8 cellular contexts compared by ENCODE assay signal in genomic region chr2:38602732-38603401, GRCh38. TPM values are rescaled to one million over a fixed set of nuclear protein-coding genes. Genes with fewer than 3 reads are reported as not detected.
DNase-seq lines count a peak whose midpoint lies in the region; ATAC-seq lines count a peak whose summit lies in the region.

Gene HNRNPLL (minus strand): TSS chr2:38602928. CDS start chr2:38602626, 302 bp downstream.

- DNase-seq in CD4-positive, alpha-beta memory T cell = peak; percentile 92 to 94 (median 92)
- peak; percentile 99 for DNase-seq in HT1080 (ENCODE audit: low read depth)
- peak; percentile 95 for DNase-seq in NOMO-1 treated with dmso at 0.1 percent for 144 hours (lab: John Stamatoyannopoulos, UW; ENCODE audit: unreplicated experiment)
- peak; percentile 92 to 95 (median 94) for DNase-seq in activated CD8-positive, alpha-beta memory T cell treated with anti-CD3 and anti-CD28 coated beads for 48 hours (ENCODE audit: low read depth in 2 of 3, low spot score in 2 of 3)
- peak; percentile 81 to 86 (median 82) for DNase-seq in effector memory CD8-positive, alpha-beta T cell
- DNase-seq in medulla oblongata (ENCODE audit: extremely low spot score) = peak; percentile 97
- DNase-seq in stimulated activated CD4-positive, alpha-beta T cell treated with anti-CD3 and anti-CD28 coated beads, TNF-alpha, amount 100 ng/mL, for 48 hours (ENCODE audit: low read depth in 3 of 3) = peak; percentile 93 to 97 (median 96)

- no peaks in the 10 kb centered on the region for H3K27me3 ChIP-seq in CD4-positive, alpha-beta memory T cell (ENCODE audit: insufficient read depth, low read length)

- CTCF ChIA-PET in CD4-positive, alpha-beta memory T cell (lab: Charles Lee; ENCODE audit: partially characterized antibody) = interaction anchor here (0.6 to 14.1 kb wide), 28 partner anchors 9 to 138 kb away, joined by 3 to 268 read pairs (median 9); partner anchors contain the start of gene GALM

- H3K4me1 ChIP-seq in CD4-positive, alpha-beta memory T cell (ENCODE audit: insufficient read depth, low read length) = peaks cover 46% of the 10 kb centered on the region

- intact Hi-C loops in CD4-positive, alpha-beta memory T cell (cut with micrococcal nuclease) = loop anchor here (1.0 to 10.0 kb wide), 11 partner anchors 9 to 522 kb away; partner anchors contain the start of genes SOS1 and SRSF7

- peaks cover 28 to 51% (median 40%) of the 10 kb centered on the region in 4 donors for H3K4me1 Mint-ChIP-seq in CD4-positive, alpha-beta memory T cell
- H3K4me1 Mint-ChIP-seq in effector memory CD8-positive, alpha-beta T cell (ENCODE audit: low read depth in 2 of 2) = peaks cover 35 to 44% of the 10 kb centered on the region in 2 donors

- H3K4me3 ChIP-seq in CD4-positive, alpha-beta memory T cell (ENCODE audit: low read length in 2 of 2) = peak within 1 kb of the TSS; percentile 64 to 71

- H3K9me3 ChIP-seq in CD4-positive, alpha-beta memory T cell (ENCODE audit: control insufficient read depth in 1 of 2, low read length in 2 of 2) = no peaks in the 10 kb centered on the region

- H3K36me3 Mint-ChIP-seq in CD4-positive, alpha-beta memory T cell = peaks cover 0 to 20% of the 10 kb centered on the region in 2 donors
- peaks cover 39% of the 10 kb centered on the region for H3K36me3 Mint-ChIP-seq in effector memory CD8-positive, alpha-beta T cell (ENCODE audit: insufficient read depth)

- ATAC-seq in GM19467 (IDR thresholded peaks at IDR 0.05; ENCODE audit: unreplicated experiment) = peak; percentile 49
- peak; percentile 73 for ATAC-seq in effector memory CD8-positive, alpha-beta T cell (replicated peaks)

- peak within 1 kb of the TSS; percentile 81 to 99 (median 97) for H3K27ac Mint-ChIP-seq in CD4-positive, alpha-beta memory T cell
- H3K27ac Mint-ChIP-seq in effector memory CD8-positive, alpha-beta T cell = peak within 1 kb of the TSS; percentile 95 to 96

- H3K27ac ChIP-seq in CD4-positive, alpha-beta memory T cell (ENCODE audit: low read depth, low read length) = peak within 1 kb of the TSS; percentile 89

- POLR2A ChIA-PET in CD4-positive, alpha-beta memory T cell (lab: Charles Lee; ENCODE audit: partially characterized antibody) = interaction anchor here (0.7 to 19.5 kb wide), 28 partner anchors 8 to 151 kb away, joined by 3 to 332 read pairs (median 9); partner anchors contain the start of genes GALM and SRSF7

- no peaks in the 10 kb centered on the region for H3K36me3 ChIP-seq in CD4-positive, alpha-beta memory T cell (ENCODE audit: insufficient read depth, low read length)

- peaks cover 0 to 2% of the 10 kb centered on the region in 2 donors for H3K27me3 Mint-ChIP-seq in CD4-positive, alpha-beta memory T cell
- H3K27me3 Mint-ChIP-seq in effector memory CD8-positive, alpha-beta T cell = no peaks in the 10 kb centered on the region

- H3K4me3 Mint-ChIP-seq in CD4-positive, alpha-beta memory T cell = peak within 1 kb of the TSS; percentile 96 to 98 (median 98)
- peak within 1 kb of the TSS; percentile 87 to 97 for H3K4me3 Mint-ChIP-seq in effector memory CD8-positive, alpha-beta T cell

- no peaks in the 10 kb centered on the region for H3K9me3 Mint-ChIP-seq in CD4-positive, alpha-beta memory T cell
- H3K9me3 Mint-ChIP-seq in effector memory CD8-positive, alpha-beta T cell = no peaks in the 10 kb centered on the region

RNA-seq across cellular contexts. Expression of gene HNRNPLL, which starts in this region (rescaled TPM):
- total RNA-seq in CD4-positive, alpha-beta memory T cell = 100 to 1,000 TPM; 103 to 105 TPM
- 10 to 100 TPM; 71.2 to 74.9 TPM for polyA plus RNA-seq in CD4-positive, alpha-beta memory T cell
- 29.2 and 34.6 TPM in 2 replicates for total RNA-seq in HT1080 (2014; rRNA removed; shearing (Covaris generic))
- 32.2 and 34.1 TPM in 2 replicates for polyA plus RNA-seq in HT1080 (2015; cell fraction: cytosol; rRNA removed)
- 34.9 and 40.5 TPM in 2 replicates for polyA plus RNA-seq in HT1080 (2015; cell fraction: nucleus; rRNA removed)

Comparison
In these comparisons a context has a peak if more than half of its experiments do, and no peak if none do; other contexts are left out.
1. Peak in every context shown above with its lines: DNase-seq, ATAC-seq, H3K4me3 ChIP-seq and H3K27ac ChIP-seq.